Comparison of ENCODE assay signal across 1 cellular context in the genomic region with DNA sequence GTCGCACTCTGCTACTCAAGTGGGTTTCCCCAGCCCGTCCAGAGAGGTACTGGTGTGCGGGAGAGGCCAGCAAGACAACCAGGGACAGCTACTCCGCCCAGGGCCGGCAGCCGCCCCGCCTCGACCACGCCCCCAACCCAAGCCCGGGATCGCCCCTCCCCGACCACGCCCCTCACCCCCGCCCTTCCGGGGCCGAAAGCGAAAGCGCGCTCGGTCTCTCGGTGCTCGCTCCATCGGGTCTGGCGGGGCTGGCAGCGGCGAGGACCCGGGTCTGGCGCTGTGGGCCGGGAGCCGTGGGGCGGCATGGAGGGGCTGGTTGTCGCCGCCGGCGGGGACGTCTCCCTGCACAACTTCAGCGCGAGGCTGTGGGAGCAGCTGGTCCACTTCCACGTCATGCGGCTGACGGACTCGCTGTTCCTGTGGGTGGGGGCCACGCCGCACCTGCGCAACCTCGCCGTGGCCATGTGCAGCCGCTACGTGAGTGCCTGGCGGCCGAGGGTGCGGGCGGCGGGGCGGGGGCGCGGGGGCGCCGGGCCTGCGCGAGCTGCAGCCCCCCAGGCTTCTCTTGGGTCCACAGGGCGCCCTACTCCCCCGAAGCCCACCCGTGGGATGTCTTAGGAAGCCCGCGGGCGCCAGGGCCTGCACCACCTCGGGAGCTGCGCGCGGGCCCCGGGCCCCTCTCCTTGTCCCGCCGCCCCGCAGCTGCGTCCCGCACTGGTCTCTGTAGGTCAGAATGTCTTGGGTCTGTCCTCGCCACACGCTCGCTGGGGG.
TF ChIP-seq lines count a peak whose summit lies in the region.

A gene with protein sequence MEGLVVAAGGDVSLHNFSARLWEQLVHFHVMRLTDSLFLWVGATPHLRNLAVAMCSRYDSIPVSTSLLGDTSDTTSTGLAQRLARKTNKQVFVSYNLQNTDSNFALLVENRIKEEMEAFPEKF (plus strand): TSS at position 228 of the 771 bp plus-strand sequence. CDS start 76 bp downstream, at position 304.

TF ChIP-seq in WTC11, 78 proteins besides CTCF, POLR2A, EP300 and RAD21 (continued from another document and continues in another):
- TF ChIP-seq ERG (CRISPR knock-in tag; IDR thresholded peaks at IDR 0.05): no peak
- TF ChIP-seq MAX (CRISPR knock-in tag; IDR thresholded peaks at IDR 0.05): peak; percentile 81
- TF ChIP-seq SP1 (CRISPR knock-in tag; conservative IDR thresholded peaks at IDR 0.05): peak; percentile 98
- TF ChIP-seq FOXP1 (CRISPR knock-in tag; IDR thresholded peaks at IDR 0.05; ENCODE audit: borderline replicate concordance): peak; percentile 89; the same call in 1 of the 2 replicates
- TF ChIP-seq ZNF425 (CRISPR knock-in tag; conservative IDR thresholded peaks at IDR 0.05): no peak
- no peak for TF ChIP-seq HMGA2 (CRISPR knock-in tag; IDR thresholded peaks at IDR 0.05)
- TF ChIP-seq, protein P1, sequence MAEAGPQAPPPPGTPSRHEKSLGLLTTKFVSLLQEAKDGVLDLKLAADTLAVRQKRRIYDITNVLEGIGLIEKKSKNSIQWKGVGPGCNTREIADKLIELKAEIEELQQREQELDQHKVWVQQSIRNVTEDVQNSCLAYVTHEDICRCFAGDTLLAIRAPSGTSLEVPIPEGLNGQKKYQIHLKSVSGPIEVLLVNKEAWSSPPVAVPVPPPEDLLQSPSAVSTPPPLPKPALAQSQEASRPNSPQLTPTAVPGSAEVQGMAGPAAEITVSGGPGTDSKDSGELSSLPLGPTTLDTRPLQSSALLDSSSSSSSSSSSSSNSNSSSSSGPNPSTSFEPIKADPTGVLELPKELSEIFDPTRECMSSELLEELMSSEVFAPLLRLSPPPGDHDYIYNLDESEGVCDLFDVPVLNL (CRISPR knock-in tag; IDR thresholded peaks at IDR 0.05; ENCODE audit: borderline replicate concordance, low read depth): no peak; the same call in 1 of the 2 replicates
- TF ChIP-seq OVOL2 (CRISPR knock-in tag; IDR thresholded peaks at IDR 0.05; ENCODE audit: borderline replicate concordance): no peak
- TF ChIP-seq CBFB (CRISPR knock-in tag; IDR thresholded peaks at IDR 0.05; ENCODE audit: low read depth): 0 out of 2 replicates have a peak, but pooled peaks have one; percentile 56
- TF ChIP-seq ZNF138 (CRISPR knock-in tag; conservative IDR thresholded peaks at IDR 0.05): no peak; the same call in 1 of the 2 replicates
- peak; percentile 78 for TF ChIP-seq GABPB1 (CRISPR knock-in tag; IDR thresholded peaks at IDR 0.05)
- TF ChIP-seq CREM (CRISPR knock-in tag; IDR thresholded peaks at IDR 0.05): no peak
- peak; percentile 78; the same call in 1 of the 2 replicates for TF ChIP-seq IRF2 (CRISPR knock-in tag; IDR thresholded peaks at IDR 0.05; ENCODE audit: borderline replicate concordance, low read depth)
- peak; percentile 50; the same call in 1 of the 2 replicates for TF ChIP-seq TEAD1 (CRISPR knock-in tag; IDR thresholded peaks at IDR 0.05)
- no peak for TF ChIP-seq ZNF396 (CRISPR knock-in tag; IDR thresholded peaks at IDR 0.05; ENCODE audit: borderline replicate concordance)
- no peak for TF ChIP-seq ZNF317 (CRISPR knock-in tag; IDR thresholded peaks at IDR 0.05; ENCODE audit: borderline replicate concordance, low read depth)
- no peak for TF ChIP-seq RORB (CRISPR knock-in tag; IDR thresholded peaks at IDR 0.05)
- peak; percentile 67; the same call in 1 of the 2 replicates for TF ChIP-seq ARID4B (CRISPR knock-in tag; IDR thresholded peaks at IDR 0.05; ENCODE audit: borderline replicate concordance)
- TF ChIP-seq SMAD4 (CRISPR knock-in tag; IDR thresholded peaks at IDR 0.05): no peak
- TF ChIP-seq ATF6 (CRISPR knock-in tag; IDR thresholded peaks at IDR 0.05): no peak
- TF ChIP-seq, protein P2, sequence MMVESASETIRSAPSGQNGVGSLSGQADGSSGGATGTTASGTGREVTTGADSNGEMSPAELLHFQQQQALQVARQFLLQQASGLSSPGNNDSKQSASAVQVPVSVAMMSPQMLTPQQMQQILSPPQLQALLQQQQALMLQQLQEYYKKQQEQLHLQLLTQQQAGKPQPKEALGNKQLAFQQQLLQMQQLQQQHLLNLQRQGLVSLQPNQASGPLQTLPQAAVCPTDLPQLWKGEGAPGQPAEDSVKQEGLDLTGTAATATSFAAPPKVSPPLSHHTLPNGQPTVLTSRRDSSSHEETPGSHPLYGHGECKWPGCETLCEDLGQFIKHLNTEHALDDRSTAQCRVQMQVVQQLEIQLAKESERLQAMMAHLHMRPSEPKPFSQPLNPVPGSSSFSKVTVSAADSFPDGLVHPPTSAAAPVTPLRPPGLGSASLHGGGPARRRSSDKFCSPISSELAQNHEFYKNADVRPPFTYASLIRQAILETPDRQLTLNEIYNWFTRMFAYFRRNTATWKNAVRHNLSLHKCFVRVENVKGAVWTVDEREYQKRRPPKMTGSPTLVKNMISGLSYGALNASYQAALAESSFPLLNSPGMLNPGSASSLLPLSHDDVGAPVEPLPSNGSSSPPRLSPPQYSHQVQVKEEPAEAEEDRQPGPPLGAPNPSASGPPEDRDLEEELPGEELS (CRISPR knock-in tag; IDR thresholded peaks at IDR 0.05): peak; percentile 85
- no peak for TF ChIP-seq FOXJ3 (CRISPR knock-in tag; IDR thresholded peaks at IDR 0.05; ENCODE audit: borderline replicate concordance)
- TF ChIP-seq JUN (CRISPR knock-in tag; IDR thresholded peaks at IDR 0.05): no peak
- TF ChIP-seq, protein P3, sequence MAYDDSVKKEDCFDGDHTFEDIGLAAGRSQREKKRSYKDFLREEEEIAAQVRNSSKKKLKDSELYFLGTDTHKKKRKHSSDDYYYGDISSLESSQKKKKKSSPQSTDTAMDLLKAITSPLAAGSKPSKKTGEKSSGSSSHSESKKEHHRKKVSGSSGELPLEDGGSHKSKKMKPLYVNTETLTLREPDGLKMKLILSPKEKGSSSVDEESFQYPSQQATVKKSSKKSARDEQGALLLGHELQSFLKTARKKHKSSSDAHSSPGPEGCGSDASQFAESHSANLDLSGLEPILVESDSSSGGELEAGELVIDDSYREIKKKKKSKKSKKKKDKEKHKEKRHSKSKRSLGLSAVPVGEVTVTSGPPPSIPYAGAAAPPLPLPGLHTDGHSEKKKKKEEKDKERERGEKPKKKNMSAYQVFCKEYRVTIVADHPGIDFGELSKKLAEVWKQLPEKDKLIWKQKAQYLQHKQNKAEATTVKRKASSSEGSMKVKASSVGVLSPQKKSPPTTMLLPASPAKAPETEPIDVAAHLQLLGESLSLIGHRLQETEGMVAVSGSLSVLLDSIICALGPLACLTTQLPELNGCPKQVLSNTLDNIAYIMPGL (CRISPR knock-in tag; IDR thresholded peaks at IDR 0.05): peak; percentile 52; the same call in 1 of the 2 replicates
- TF ChIP-seq ZNF263 (CRISPR knock-in tag; IDR thresholded peaks at IDR 0.05; ENCODE audit: low read depth): no peak
- TF ChIP-seq, protein P4, sequence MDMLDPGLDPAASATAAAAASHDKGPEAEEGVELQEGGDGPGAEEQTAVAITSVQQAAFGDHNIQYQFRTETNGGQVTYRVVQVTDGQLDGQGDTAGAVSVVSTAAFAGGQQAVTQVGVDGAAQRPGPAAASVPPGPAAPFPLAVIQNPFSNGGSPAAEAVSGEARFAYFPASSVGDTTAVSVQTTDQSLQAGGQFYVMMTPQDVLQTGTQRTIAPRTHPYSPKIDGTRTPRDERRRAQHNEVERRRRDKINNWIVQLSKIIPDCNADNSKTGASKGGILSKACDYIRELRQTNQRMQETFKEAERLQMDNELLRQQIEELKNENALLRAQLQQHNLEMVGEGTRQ (CRISPR knock-in tag; IDR thresholded peaks at IDR 0.05): no peak
- TF ChIP-seq ZBTB21 (CRISPR knock-in tag; IDR thresholded peaks at IDR 0.05; ENCODE audit: borderline replicate concordance): peak; percentile 71; the same call in 1 of the 2 replicates
- no peak for TF ChIP-seq STAT6 (CRISPR knock-in tag; conservative IDR thresholded peaks at IDR 0.05; ENCODE audit: low read depth)
- no peak for TF ChIP-seq ZNF671 (CRISPR knock-in tag; IDR thresholded peaks at IDR 0.05)
- peak; percentile 84 for TF ChIP-seq E2F5 (CRISPR knock-in tag; IDR thresholded peaks at IDR 0.05)
